ENCODE assay signal across 9 cellular contexts in the genomic region with DNA sequence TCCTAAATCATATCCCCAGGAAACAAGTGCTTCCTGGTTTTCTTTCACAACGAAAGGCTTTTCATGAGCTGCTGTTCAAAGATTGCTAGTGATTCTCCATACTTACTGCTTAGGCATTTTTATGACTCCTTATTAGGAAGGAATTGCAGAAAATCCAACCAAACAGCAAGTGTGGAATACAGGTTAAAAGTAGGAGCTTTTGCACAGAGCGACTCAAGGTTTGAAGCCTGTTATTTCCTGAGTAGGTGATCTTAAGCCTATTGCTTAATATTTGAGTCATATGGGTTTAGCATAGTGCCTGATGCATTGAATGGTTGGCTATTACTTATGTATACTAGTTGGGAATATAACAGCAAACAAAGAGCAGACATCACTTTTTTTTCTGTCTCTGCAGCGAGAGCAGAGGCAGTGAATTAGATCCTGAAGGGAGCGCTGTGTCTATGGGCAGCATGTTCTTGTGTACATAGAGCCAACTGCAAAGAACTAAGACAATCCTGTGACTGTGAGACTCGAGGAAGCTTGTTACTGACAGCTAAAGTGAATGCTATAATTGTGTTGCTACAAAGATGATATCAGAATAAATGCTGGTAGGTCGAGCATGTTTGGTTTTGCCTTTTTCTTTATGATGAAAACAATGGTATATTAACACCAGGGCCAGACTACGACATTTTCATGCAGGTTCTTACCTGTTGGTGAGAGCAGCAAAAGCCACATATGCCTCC. TPM values are rescaled to one million over a fixed set of nuclear protein-coding genes. Genes with fewer than 3 reads are reported as not detected.
A peak's percentile ranks its signal among the peaks of the same experiment; 100 is the strongest.
DNase-seq lines count a peak whose midpoint lies in the region; ATAC-seq, FAIRE-seq and TF ChIP-seq lines count a peak whose summit lies in the region.
"Had no signal": no experiment of that assay in that cellular context is flagged by ENCODE, and none has a peak within 500 bp of the region (broad histone marks: within the 10 kb centered on the region; RNA-seq: fewer than 3 reads in every experiment).

No MANE protein-coding gene starts in this region.

- CTCF ChIA-PET in Panc1 (lab: Charles Lee), result no interaction called here

- H3K27ac ChIP-seq in Panc1 (ENCODE audit: low read length) (peak overlapping the region; percentile 100), skeletal muscle tissue (ENCODE audit: low read depth, low read length) (peak overlapping the region; percentile 2), caudate nucleus (ENCODE audit: low read depth, low read length) (no peak overlapping the region)
- H3K27ac ChIP-seq: SJCRH30 had no signal

- intact Hi-C loops in Panc1 (cut with micrococcal nuclease; ENCODE audit: unreplicated experiment), result no loop called here

- no peak for ATAC-seq in Panc1

- FAIRE-seq in urothelium cell line (lab: Jason Lieb, UNC), result no peak

- BruUV-seq in Panc1 (replicated peaks; lab: Mats Ljungman, UMichigan), result no TSS peak

- POLR2A ChIA-PET in Panc1 (lab: Charles Lee), result interaction anchor here (0.6 to 0.9 kb wide), 5 partner anchors 11 to 137 kb away, joined by 3 to 10 read pairs (median 4); no protein-coding TSS in a partner anchor

- H3K36me3 ChIP-seq in Panc1 (ENCODE audit: control insufficient read depth, insufficient read depth, low read length) (peaks cover 67% of the 10 kb centered on the region), skeletal muscle tissue (ENCODE audit: control insufficient read depth in 3 of 3, insufficient read depth in 3 of 3, low read length in 3 of 3) (peaks cover 0 to 7% (median 0%) of the 10 kb centered on the region in 3 donors)
- H3K36me3 ChIP-seq: SJCRH30 had no signal

- H3K4me1 ChIP-seq in Panc1 (ENCODE audit: control insufficient read depth, insufficient read depth, low read length), result peaks cover 85% of the 10 kb centered on the region
- H3K4me1 ChIP-seq in skeletal muscle tissue (ENCODE audit: control insufficient read depth in 3 of 3, insufficient read depth in 3 of 3, low read length in 3 of 3), result peaks cover 0 to 2% (median 0%) of the 10 kb centered on the region in 3 donors
- H3K4me1 ChIP-seq: SJCRH30 had no signal

- in situ Hi-C loops in Panc1 (cut with HindIII; ENCODE audit: low pct_unique_long_range_greater_than_20kb, low sequenced_read_pairs), result no loop called here

- TF ChIP-seq CTCF in Panc1 (IDR thresholded peaks at IDR 0.05), result peak; percentile 55
- no peak for TF ChIP-seq CTCF in fibroblast of mammary gland (conservative IDR thresholded peaks at IDR 0.05; ENCODE audit: control insufficient read depth, insufficient read depth, low read depth, low read length)

- H3K27me3 ChIP-seq in Panc1 (ENCODE audit: control insufficient read depth, insufficient read depth, low read length) (no peaks in the 10 kb centered on the region), skeletal muscle tissue (ENCODE audit: control insufficient read depth in 3 of 3, insufficient read depth in 3 of 3, low read length in 3 of 3) (no peaks in the 10 kb centered on the region)
- H3K27me3 ChIP-seq: SJCRH30 had no signal

- no peaks in the 10 kb centered on the region for H3K9me3 ChIP-seq in Panc1 (ENCODE audit: control insufficient read depth, insufficient read depth, low read depth, low read length)
- no peaks in the 10 kb centered on the region for H3K9me3 ChIP-seq in skeletal muscle tissue (ENCODE audit: control insufficient read depth in 3 of 3, low read length in 3 of 3)
- H3K9me3 ChIP-seq: SJCRH30 had no signal

- peak; percentile 84 for DNase-seq in HCEC 1CT
- peak; percentile 58 for DNase-seq in Panc1 (ENCODE audit: low read depth, low spot score)
- peak; percentile 69 for DNase-seq in fibroblast of mammary gland (ENCODE audit: low read depth)
- DNase-seq in activated CD4-positive, alpha-beta T cell treated with anti-CD3 and anti-CD28 coated beads for 1 hour, result no peak
- no peak for DNase-seq in urothelium cell line (ENCODE audit: low spot score)
- DNase-seq in caudate nucleus (lab: John Stamatoyannopoulos, UW), result no peak
- DNase-seq in NCI-H1105 (lab: John Stamatoyannopoulos, UW), result no peak
- DNase-seq: SJCRH30 had no signal

- H3K4me3 ChIP-seq in Panc1 (ENCODE audit: low read depth in 2 of 2, low read length in 2 of 2) (peak overlapping the region; percentile 49 to 88), fibroblast of mammary gland (ENCODE audit: control insufficient read depth, low read depth, low read length) (no peak overlapping the region), skeletal muscle tissue (ENCODE audit: low read length in 3 of 3) (no peak overlapping the region)
- H3K4me3 ChIP-seq: SJCRH30 had no signal

- no peak overlapping the region for H3K9ac ChIP-seq in skeletal muscle tissue (ENCODE audit: low read depth in 1 of 3, low read length in 3 of 3)

RNA-seq across cellular contexts. Expression of gene TM4SF1, which starts 6.3 kb away (rescaled TPM):
- total RNA-seq in Panc1 (2021; ENCODE audit: unreplicated experiment) (1,063 TPM), skeletal muscle tissue (81.4 TPM)
- 1,714 TPM for polyA plus RNA-seq in Panc1 (2012; ENCODE audit: insufficient read length)

RNA-seq across cellular contexts. Expression of gene TM4SF18, which starts 37.7 kb away (rescaled TPM):
- 54.5 TPM for total RNA-seq in Panc1 (2021; ENCODE audit: unreplicated experiment)
- polyA plus RNA-seq in Panc1 (2012; ENCODE audit: insufficient read length), result 34.5 TPM
- 6.3 TPM for total RNA-seq in skeletal muscle tissue
- total RNA-seq: SJCRH30 had no signal

Comparison
In these comparisons a context has a peak if more than half of its experiments do, and no peak if none do; other contexts are left out.
1. DNase-seq: peak in HCEC 1CT (single experiment), Panc1 (single experiment) and fibroblast of mammary gland (single experiment); none in activated CD4-positive, alpha-beta T cell treated with anti-CD3 and anti-CD28 coated beads for 1 hour (single experiment), urothelium cell line (single experiment), caudate nucleus (0 of 61) and NCI-H1105 (single experiment).
2. H3K4me3 ChIP-seq: peak in Panc1 (2 of 2); none in fibroblast of mammary gland (single experiment) and skeletal muscle tissue (0 of 3).
3. RNA of gene TM4SF1, which starts 6.3 kb away (total RNA-seq): 1,063 TPM in Panc1 (single experiment); 81.4 TPM in skeletal muscle tissue (single experiment); every median in the first group is over 10 times any median in the second.